17 cellular contexts compared by ENCODE assay signal in genomic region chr22:49873228-49873940, GRCh38. TPM values are rescaled to one million over a fixed set of nuclear protein-coding genes. Genes with fewer than 3 reads are reported as not detected.
DNase-seq lines count a peak whose midpoint lies in the region; ATAC-seq and TF ChIP-seq lines count a peak whose summit lies in the region.
"Had no signal": no experiment of that assay in that cellular context is flagged by ENCODE, and none has a peak within 500 bp of the region (broad histone marks: within the 10 kb centered on the region; RNA-seq: fewer than 3 reads in every experiment).

No MANE protein-coding gene starts in this region.

- no peaks in the 10 kb centered on the region for H3K9me3 ChIP-seq in upper lobe of right lung
- H3K9me3 ChIP-seq in vagina, result peaks cover 9% of the 10 kb centered on the region
- H3K9me3 ChIP-seq: Caco-2 had no signal

- H3K27ac ChIP-seq in RWPE1 (peak overlapping the region; percentile 10; the same call in 1 of the 2 replicates), upper lobe of right lung (no peak overlapping the region), vagina (no peak overlapping the region)
- H3K27ac ChIP-seq: BLaER1 treated with 17β-estradiol and CSF1 and Interleukin-3, amounts not matched to agents 10 nM and 100 nM had no signal

- peaks cover 62% of the 10 kb centered on the region for H3K36me3 Mint-ChIP-seq in activated T-cell treated with anti-CD3 and anti-CD28 coated beads, Interleukin-2, amount 50 U/mL, for 24 hours (ENCODE audit: low read depth)
- peaks cover 65% of the 10 kb centered on the region for H3K36me3 Mint-ChIP-seq in T-helper 2 cell treated with Interferon-gamma antibody and Interleukin-4, amounts not matched to agents 5 μg/mL and 100 μg/mL, for 36 hours (ENCODE audit: low read depth)

- POLR2A ChIA-PET in RWPE1 (lab: Yijun Ruan, JAX; ENCODE audit: low non-redundant PET), result no interaction called here

- H3K9me3 Mint-ChIP-seq in activated T-cell treated with anti-CD3 and anti-CD28 coated beads, Interleukin-2, amount 50 U/mL, for 24 hours, result peaks cover 16% of the 10 kb centered on the region
- peaks cover 23% of the 10 kb centered on the region for H3K9me3 Mint-ChIP-seq in T-helper 2 cell treated with Interferon-gamma antibody and Interleukin-4, amounts not matched to agents 5 μg/mL and 100 μg/mL, for 36 hours

- no peak overlapping the region for H3K4me3 ChIP-seq in upper lobe of right lung
- H3K4me3 ChIP-seq in vagina, result no peak overlapping the region
- H3K4me3 ChIP-seq: BLaER1 treated with 17β-estradiol and CSF1 and Interleukin-3, amounts not matched to agents 10 nM and 100 nM had no signal

- intact Hi-C loops in upper lobe of right lung (cut with DNase I) (no loop called here), vagina (cut with DNase I) (no loop called here)

- TF ChIP-seq CTCF in RWPE1 (conservative IDR thresholded peaks at IDR 0.05; ENCODE audit: low read depth), result no peak
- TF ChIP-seq CTCF in upper lobe of right lung (IDR thresholded peaks at IDR 0.05), result no peak
- TF ChIP-seq CTCF in vagina (IDR thresholded peaks at IDR 0.05), result no peak

- H3K4me1 Mint-ChIP-seq in activated T-cell treated with anti-CD3 and anti-CD28 coated beads, Interleukin-2, amount 50 U/mL, for 24 hours (ENCODE audit: low read depth), result peaks cover 44% of the 10 kb centered on the region
- H3K4me1 Mint-ChIP-seq in T-helper 2 cell treated with Interferon-gamma antibody and Interleukin-4, amounts not matched to agents 5 μg/mL and 100 μg/mL, for 36 hours (ENCODE audit: low read depth), result peaks cover 49% of the 10 kb centered on the region

- no peaks in the 10 kb centered on the region for H3K27me3 ChIP-seq in upper lobe of right lung
- H3K27me3 ChIP-seq in vagina, result no peaks in the 10 kb centered on the region
- H3K27me3 ChIP-seq: BLaER1 treated with 17β-estradiol and CSF1 and Interleukin-3, amounts not matched to agents 10 nM and 100 nM had no signal

- ATAC-seq in upper lobe of right lung, result no peak

- no peaks in the 10 kb centered on the region for H3K4me1 ChIP-seq in upper lobe of right lung
- no peaks in the 10 kb centered on the region for H3K4me1 ChIP-seq in vagina
- H3K4me1 ChIP-seq: Caco-2 had no signal

- peak overlapping the region; percentile 24 for H3K27ac Mint-ChIP-seq in activated T-cell treated with anti-CD3 and anti-CD28 coated beads, Interleukin-2, amount 50 U/mL, for 24 hours
- no peak overlapping the region for H3K27ac Mint-ChIP-seq in T-helper 2 cell treated with Interferon-gamma antibody and Interleukin-4, amounts not matched to agents 5 μg/mL and 100 μg/mL, for 36 hours

- H3K36me3 ChIP-seq in upper lobe of right lung (no peaks in the 10 kb centered on the region), vagina (no peaks in the 10 kb centered on the region)

- TF ChIP-seq POLR2A in vagina (IDR thresholded peaks at IDR 0.05), result no peak

- H3K4me3 Mint-ChIP-seq in activated T-cell treated with anti-CD3 and anti-CD28 coated beads, Interleukin-2, amount 50 U/mL, for 24 hours, result no peak overlapping the region
- H3K4me3 Mint-ChIP-seq in T-helper 2 cell treated with Interferon-gamma antibody and Interleukin-4, amounts not matched to agents 5 μg/mL and 100 μg/mL, for 36 hours, result no peak overlapping the region

- H3K27me3 Mint-ChIP-seq in activated T-cell treated with anti-CD3 and anti-CD28 coated beads, Interleukin-2, amount 50 U/mL, for 24 hours, result no peaks in the 10 kb centered on the region
- H3K27me3 Mint-ChIP-seq in T-helper 2 cell treated with Interferon-gamma antibody and Interleukin-4, amounts not matched to agents 5 μg/mL and 100 μg/mL, for 36 hours (ENCODE audit: low read depth), result no peaks in the 10 kb centered on the region

- CTCF ChIA-PET in RWPE1 (lab: Yijun Ruan, JAX), result no interaction called here

- no peak for DNase-seq in activated T-cell treated with anti-CD3 and anti-CD28 coated beads, Interleukin-2, amount 50 U/mL, for 24 hours
- DNase-seq in activated T-cell treated with anti-CD3 and anti-CD28 coated beads, Interleukin-2, amount 50 U/mL, for 1 hour, result no peak
- DNase-seq in RWPE1 (ENCODE audit: low spot score), result no peak
- DNase-seq in mesenteric fat pad (ENCODE audit: low spot score), result peak; percentile 59
- peak; percentile 46 for DNase-seq in upper lobe of right lung
- no peak for DNase-seq in T-helper 2 cell treated with Interferon-gamma antibody and Interleukin-4, amounts not matched to agents 5 μg/mL and 100 μg/mL, for 36 hours (ENCODE audit: low spot score)
- no peak for DNase-seq in stimulated activated naive CD4-positive, alpha-beta T cell (lab: John Stamatoyannopoulos, UW)
- DNase-seq in vagina (ENCODE audit: extremely low spot score in 2 of 2), result no peak
- DNase-seq: Caco-2, DMS153, GOT3, MV-4-11, NCI-H1417, NCI-H187 treated with DMSO at 0.1 percent for 48 hours, OCI-M1, RPMI8226 had no signal

RNA-seq across cellular contexts. Expression of gene ZBED4, which starts 19.7 kb away (rescaled TPM):
- total RNA-seq in mesenteric fat pad (10.4 TPM), upper lobe of right lung (11.8 TPM), vagina (9.1 TPM)

RNA-seq across cellular contexts. Expression of gene ALG12, which starts 44.9 kb away (rescaled TPM):
- total RNA-seq in mesenteric fat pad (12.5 TPM), upper lobe of right lung (28.1 TPM), vagina (21.4 TPM)

RNA-seq across cellular contexts. Expression of gene CRELD2, which starts 45.0 kb away (rescaled TPM):
- 36.5 TPM for total RNA-seq in mesenteric fat pad
- 44.2 TPM for total RNA-seq in upper lobe of right lung
- 34.4 TPM for total RNA-seq in vagina

RNA-seq across cellular contexts. Expression of gene BRD1, which starts 45.7 kb away (rescaled TPM):
- total RNA-seq in mesenteric fat pad (25.0 TPM), upper lobe of right lung (39.0 TPM), vagina (35.1 TPM)

Comparison
In these comparisons a context has a peak if more than half of its experiments do, and no peak if none do; other contexts are left out.
1. DNase-seq: peak in mesenteric fat pad (single experiment) and upper lobe of right lung (single experiment); none in activated T-cell treated with anti-CD3 and anti-CD28 coated beads, Interleukin-2, amount 50 U/mL, for 24 hours (single experiment), activated T-cell treated with anti-CD3 and anti-CD28 coated beads, Interleukin-2, amount 50 U/mL, for 1 hour (single experiment), RWPE1 (single experiment), T-helper 2 cell treated with Interferon-gamma antibody and Interleukin-4, amounts not matched to agents 5 μg/mL and 100 μg/mL, for 36 hours (single experiment), stimulated activated naive CD4-positive, alpha-beta T cell (0 of 6) and vagina (0 of 2).